ENCODE assay signal across 3 cellular contexts in genomic region chr5:132781029-132781428, GRCh38.
TF ChIP-seq lines count a peak whose summit lies in the region.

No MANE protein-coding gene starts in this region.

TF ChIP-seq in SK-N-SH, 30 proteins besides CTCF, POLR2A, EP300 and RAD21:
- TF ChIP-seq MXI1 (IDR thresholded peaks at IDR 0.05; ENCODE audit: low read depth, low read length) = no peak
- TF ChIP-seq IRF3 (IDR thresholded peaks at IDR 0.05; ENCODE audit: low read depth, low read length) = no peak
- TF ChIP-seq FOXM1 (IDR thresholded peaks at IDR 0.05; ENCODE audit: low read depth) = no peak
- no peak for TF ChIP-seq NFIC (IDR thresholded peaks at IDR 0.05; ENCODE audit: borderline replicate concordance)
- TF ChIP-seq SMC3 (IDR thresholded peaks at IDR 0.05; ENCODE audit: low read depth, low read length) = no peak
- TF ChIP-seq YY1 (IDR thresholded peaks at IDR 0.05; ENCODE audit: low read depth) = no peak
- TF ChIP-seq, protein P1, sequence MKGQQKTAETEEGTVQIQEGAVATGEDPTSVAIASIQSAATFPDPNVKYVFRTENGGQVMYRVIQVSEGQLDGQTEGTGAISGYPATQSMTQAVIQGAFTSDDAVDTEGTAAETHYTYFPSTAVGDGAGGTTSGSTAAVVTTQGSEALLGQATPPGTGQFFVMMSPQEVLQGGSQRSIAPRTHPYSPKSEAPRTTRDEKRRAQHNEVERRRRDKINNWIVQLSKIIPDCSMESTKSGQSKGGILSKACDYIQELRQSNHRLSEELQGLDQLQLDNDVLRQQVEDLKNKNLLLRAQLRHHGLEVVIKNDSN (IDR thresholded peaks at IDR 0.05; ENCODE audit: borderline replicate concordance, low read depth) = no peak
- TF ChIP-seq, protein P2, sequence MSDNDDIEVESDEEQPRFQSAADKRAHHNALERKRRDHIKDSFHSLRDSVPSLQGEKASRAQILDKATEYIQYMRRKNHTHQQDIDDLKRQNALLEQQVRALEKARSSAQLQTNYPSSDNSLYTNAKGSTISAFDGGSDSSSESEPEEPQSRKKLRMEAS (IDR thresholded peaks at IDR 0.05; ENCODE audit: low read depth) = no peak
- TF ChIP-seq FOXJ3 (CRISPR knock-in tag; IDR thresholded peaks at IDR 0.05) = no peak

TF ChIP-seq in SK-N-SH treated with all-trans-retinoic acid at 6 μM for 48 hours, 23 proteins besides CTCF, POLR2A, EP300 and RAD21 (continued from another document):
- TF ChIP-seq, protein P3, sequence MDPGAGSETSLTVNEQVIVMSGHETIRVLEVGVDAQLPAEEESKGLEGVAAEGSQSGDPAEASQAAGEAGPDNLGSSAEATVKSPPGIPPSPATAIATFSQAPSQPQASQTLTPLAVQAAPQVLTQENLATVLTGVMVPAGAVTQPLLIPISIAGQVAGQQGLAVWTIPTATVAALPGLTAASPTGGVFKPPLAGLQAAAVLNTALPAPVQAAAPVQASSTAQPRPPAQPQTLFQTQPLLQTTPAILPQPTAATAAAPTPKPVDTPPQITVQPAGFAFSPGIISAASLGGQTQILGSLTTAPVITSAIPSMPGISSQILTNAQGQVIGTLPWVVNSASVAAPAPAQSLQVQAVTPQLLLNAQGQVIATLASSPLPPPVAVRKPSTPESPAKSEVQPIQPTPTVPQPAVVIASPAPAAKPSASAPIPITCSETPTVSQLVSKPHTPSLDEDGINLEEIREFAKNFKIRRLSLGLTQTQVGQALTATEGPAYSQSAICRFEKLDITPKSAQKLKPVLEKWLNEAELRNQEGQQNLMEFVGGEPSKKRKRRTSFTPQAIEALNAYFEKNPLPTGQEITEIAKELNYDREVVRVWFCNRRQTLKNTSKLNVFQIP (CRISPR knock-in tag; IDR thresholded peaks at IDR 0.05; ENCODE audit: borderline replicate concordance, low read depth) = no peak
- TF ChIP-seq CSDC2 (CRISPR knock-in tag; IDR thresholded peaks at IDR 0.05) (no peak), ZFP30 (CRISPR knock-in tag; IDR thresholded peaks at IDR 0.05) (no peak), CREB5 (CRISPR knock-in tag; IDR thresholded peaks at IDR 0.05; ENCODE audit: low read depth) (no peak), ESRRG (CRISPR knock-in tag; IDR thresholded peaks at IDR 0.05) (no peak), RARB (CRISPR knock-in tag; IDR thresholded peaks at IDR 0.05) (no peak), OSR1 (CRISPR knock-in tag; IDR thresholded peaks at IDR 0.05) (no peak)

TF ChIP-seq in HCT116, 20 proteins besides CTCF, POLR2A, EP300 and RAD21:
- TF ChIP-seq EZH2phosphoT487 (IDR thresholded peaks at IDR 0.05; ENCODE audit: borderline replicate concordance) (no peak), POLR2AphosphoS5 (IDR thresholded peaks at IDR 0.05; ENCODE audit: low read depth, low read length) (no peak), SP1 (IDR thresholded peaks at IDR 0.05; ENCODE audit: low read depth) (no peak), SIN3A (IDR thresholded peaks at IDR 0.05; ENCODE audit: low read depth) (no peak), SRF (IDR thresholded peaks at IDR 0.05; ENCODE audit: low read depth) (no peak), ELF1 (IDR thresholded peaks at IDR 0.05; ENCODE audit: borderline replicate concordance, low read depth) (no peak)
- TF ChIP-seq, protein P4, sequence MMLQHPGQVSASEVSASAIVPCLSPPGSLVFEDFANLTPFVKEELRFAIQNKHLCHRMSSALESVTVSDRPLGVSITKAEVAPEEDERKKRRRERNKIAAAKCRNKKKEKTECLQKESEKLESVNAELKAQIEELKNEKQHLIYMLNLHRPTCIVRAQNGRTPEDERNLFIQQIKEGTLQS (IDR thresholded peaks at IDR 0.05) = no peak
